In genomic region chr1:8702848-8703810, GRCh38 we compare ENCODE assay signal across 7 cellular contexts.
DNase-seq lines count a peak whose midpoint lies in the region; ATAC-seq and TF ChIP-seq lines count a peak whose summit lies in the region.

No MANE protein-coding gene starts in this region.

- TF ChIP-seq CTCF in brain (conservative IDR thresholded peaks at IDR 0.05), result no peak

- no peaks in the 10 kb centered on the region for H3K36me3 Mint-ChIP-seq in brain

- ATAC-seq in GM18502 (IDR thresholded peaks at IDR 0.05; ENCODE audit: poor library complexity, unreplicated experiment), result peak; percentile 65
- ATAC-seq in HG02885 (IDR thresholded peaks at IDR 0.05; ENCODE audit: poor library complexity, unreplicated experiment), result peak; percentile 70

- peaks cover 5% of the 10 kb centered on the region for H3K27me3 Mint-ChIP-seq in brain

- DNase-seq in NCI-H187 treated with DMSO at 0.1 percent for 48 hours (lab: John Stamatoyannopoulos, UW) (peak; percentile 88), T1000 (lab: John Stamatoyannopoulos, UW) (peak; percentile 88), iPS DF 4.7 (ENCODE audit: extremely low read depth, low spot score) (peak; percentile 53), retina (peak; percentile 96)

- H3K9me3 Mint-ChIP-seq in brain, result no peaks in the 10 kb centered on the region

- H3K27ac Mint-ChIP-seq in brain, result peak overlapping the region; percentile 87 to 98 (median 95)

- peak overlapping the region; percentile 89 to 98 (median 90) for H3K4me3 Mint-ChIP-seq in brain

- H3K4me1 Mint-ChIP-seq in brain, result peaks cover 82% of the 10 kb centered on the region

Comparison
In these comparisons a context has a peak if more than half of its experiments do, and no peak if none do; other contexts are left out.
1. Peak in every context shown above with its lines: DNase-seq and ATAC-seq.